Comparison of ENCODE assay signal across 17 cellular contexts in genomic region chr12:46259713-46260112, GRCh38. TPM values are rescaled to one million over a fixed set of nuclear protein-coding genes. Genes with fewer than 3 reads are reported as not detected.
A peak's percentile ranks its signal among the peaks of the same experiment; 100 is the strongest.
DNase-seq lines count a peak whose midpoint lies in the region; ATAC-seq and TF ChIP-seq lines count a peak whose summit lies in the region.
"Had no signal": no experiment of that assay in that cellular context is flagged by ENCODE, and none has a peak within 500 bp of the region (broad histone marks: within the 10 kb centered on the region; RNA-seq: fewer than 3 reads in every experiment).

No MANE protein-coding gene starts in this region.

- dilution Hi-C loops in mammary epithelial cell (cut with HindIII; ENCODE audit: low sequenced_read_pairs): no loop called here

- CTCF ChIA-PET in A673 (lab: Charles Lee): no interaction called here
- CTCF ChIA-PET in mammary epithelial cell (lab: Charles Lee; ENCODE audit: low non-redundant PET): no interaction called here
- CTCF ChIA-PET in HEK293T (lab: Yijun Ruan, JAX): no interaction called here

- H3K9me3 ChIP-seq in A673 (ENCODE audit: low read depth, low read length, poor library complexity, severe bottlenecking) (no peaks in the 10 kb centered on the region), HUES6 (ENCODE audit: control insufficient read depth, insufficient read depth, low read depth, low read length) (0 out of 2 replicates have a peak, but pooled peaks cover 2% of the 10 kb centered on the region), mammary epithelial cell (replicated peaks; ENCODE audit: insufficient read depth, low read length) (no peaks in the 10 kb centered on the region), parathyroid adenoma (ENCODE audit: control insufficient read depth, low read length) (no peaks in the 10 kb centered on the region)
- H3K9me3 ChIP-seq: colonic mucosa, spleen had no signal

- in situ Hi-C loops in mammary epithelial cell (cut with MboI; ENCODE audit: low sequenced_read_pairs in 2 of 2): loop anchor here in 1 of 2 donors (10.0 to 25.0 kb wide), 2 partner anchors 95 to 303 kb away; no protein-coding TSS in a partner anchor

- peaks cover 98% of the 10 kb centered on the region for H3K79me2 ChIP-seq in mammary epithelial cell (ENCODE audit: insufficient read depth, low read length)
- peaks cover 32% of the 10 kb centered on the region for H3K79me2 ChIP-seq in parathyroid adenoma

- POLR2A ChIA-PET in A673 (lab: Charles Lee; ENCODE audit: low non-redundant PET) (no interaction called here), HEK293T (lab: Yijun Ruan, JAX) (interaction anchor here (1.6 kb wide), 1 partner anchor 9 kb away, joined by 4 read pairs; the partner anchor contains the start of gene SLC38A1)

- H4K20me1 ChIP-seq in mammary epithelial cell (ENCODE audit: insufficient read depth, low read length): peaks cover 35% of the 10 kb centered on the region

- H3K27ac ChIP-seq in A673 (ENCODE audit: low read depth, low read length, poor library complexity, severe bottlenecking): peak overlapping the region; percentile 19
- H3K27ac ChIP-seq in HUES6 (ENCODE audit: low read depth, low read length): peak overlapping the region; percentile 46; the same call in 1 of the 2 replicates
- H3K27ac ChIP-seq in mammary epithelial cell (ENCODE audit: insufficient read depth, low read depth, low read length): peak overlapping the region; percentile 65
- peak overlapping the region; percentile 86 for H3K27ac ChIP-seq in parathyroid adenoma
- H3K27ac ChIP-seq: colonic mucosa, HL-60 had no signal

- H3K9ac ChIP-seq in HUES6 (ENCODE audit: low read length) (no peak overlapping the region), mammary epithelial cell (ENCODE audit: insufficient read depth, low read length) (no peak overlapping the region), parathyroid adenoma (no peak overlapping the region)

- H3K4me3 ChIP-seq in A673 (ENCODE audit: low read depth, low read length, poor library complexity, severe bottlenecking): no peak overlapping the region
- 0 out of 2 replicates have a peak overlapping the region, but pooled peaks have one; percentile 30 for H3K4me3 ChIP-seq in HUES6 (ENCODE audit: low read depth, low read length)
- no peak overlapping the region for H3K4me3 ChIP-seq in mammary epithelial cell (replicated peaks in 1 of 3; ENCODE audit: insufficient read depth in 1 of 3, low read depth in 2 of 3, low read length in 3 of 3)
- no peak overlapping the region for H3K4me3 ChIP-seq in parathyroid adenoma (ENCODE audit: low read depth, low read length)
- H3K4me3 ChIP-seq: colonic mucosa, spleen had no signal

- ATAC-seq in HG03469 (IDR thresholded peaks at IDR 0.05; ENCODE audit: unreplicated experiment): no peak
- ATAC-seq: activated CD4-positive, CD25-positive, alpha-beta regulatory T cell treated with anti-CD3 and anti-CD28 coated beads, Interleukin-2, amount 50 U/mL, for 24 hours; stimulated activated naive B cell treated with anti-CD40 and anti-IgM and Interleukin-4, amounts not matched to agents 10 μg/mL and 1 μg/mL and 100 μg/mL, for 72 hours had no signal

- WGBS in mammary epithelial cell (ENCODE audit: low coverage, missing lambda C conversion rate): 14% methylated on average over 1 of the region's 1 CpG

- no peak for DNase-seq in A673 (ENCODE audit: low spot score)
- DNase-seq in mammary epithelial cell: no peak
- no peak for DNase-seq in NCI-H146 (lab: John Stamatoyannopoulos, UW)
- no peak for DNase-seq in HEK293T (ENCODE audit: extremely low spot score)
- DNase-seq in OCI-M2 (lab: John Stamatoyannopoulos, UW; ENCODE audit: unreplicated experiment): no peak
- DNase-seq: activated gamma-delta T cell; anterior cingulate cortex; colonic mucosa; DMS 273 treated with DMSO at 0.1 percent for 48 hours; NCI-H2029; spleen; stimulated activated naive B cell treated with anti-CD40 and anti-IgM and Interleukin-4, amounts not matched to agents 10 μg/mL and 1 μg/mL and 100 μg/mL, for 72 hours had no signal

- H3K27me3 ChIP-seq in A673 (replicated peaks; ENCODE audit: insufficient read depth, low read depth, low read length, poor library complexity): no peaks in the 10 kb centered on the region
- H3K27me3 ChIP-seq in HUES6 (ENCODE audit: control insufficient read depth, insufficient read depth, low read length): no peaks in the 10 kb centered on the region
- H3K27me3 ChIP-seq in mammary epithelial cell (ENCODE audit: insufficient read depth, low read length): no peaks in the 10 kb centered on the region
- no peaks in the 10 kb centered on the region for H3K27me3 ChIP-seq in parathyroid adenoma (ENCODE audit: control insufficient read depth, insufficient read depth, low read length)
- H3K27me3 ChIP-seq: colonic mucosa, spleen had no signal

- BruUV-seq in A673 (replicated peaks; lab: Mats Ljungman, UMichigan) (no TSS peak), mammary epithelial cell (replicated peaks; lab: Mats Ljungman, UMichigan) (no TSS peak)

- H3K4me2 ChIP-seq in mammary epithelial cell (ENCODE audit: insufficient read depth, low read depth, low read length): peak overlapping the region; percentile 61
- H3K4me2 ChIP-seq in parathyroid adenoma (ENCODE audit: low read length): peak overlapping the region; percentile 61

- peaks cover 18% of the 10 kb centered on the region for H3K4me1 ChIP-seq in A673 (ENCODE audit: insufficient read depth, low read length, poor library complexity, severe bottlenecking)
- peaks cover 48% of the 10 kb centered on the region for H3K4me1 ChIP-seq in HUES6 (ENCODE audit: control insufficient read depth, insufficient read depth, low read length)
- peaks cover 53% of the 10 kb centered on the region for H3K4me1 ChIP-seq in mammary epithelial cell (ENCODE audit: insufficient read depth, low read length)
- peaks cover 43% of the 10 kb centered on the region for H3K4me1 ChIP-seq in parathyroid adenoma

- TF ChIP-seq CTCF in A673 (conservative IDR thresholded peaks at IDR 0.05; ENCODE audit: low read depth, low read length) (no peak), mammary epithelial cell (conservative IDR thresholded peaks at IDR 0.05 in 1 of 2, IDR thresholded peaks at IDR 0.05 in 1 of 2; ENCODE audit: extremely low read depth in 1 of 2, insufficient read depth in 1 of 2, low read depth in 1 of 2, low read length in 2 of 2) (no peak), parathyroid adenoma (IDR thresholded peaks at IDR 0.05) (no peak)

- H2AFZ ChIP-seq in mammary epithelial cell (ENCODE audit: low read depth, low read length) (no peak overlapping the region), parathyroid adenoma (no peak overlapping the region)

- H3K36me3 ChIP-seq in A673 (ENCODE audit: insufficient read depth, low read length, poor library complexity, severe bottlenecking) (peaks cover 2% of the 10 kb centered on the region), HUES6 (ENCODE audit: control insufficient read depth, insufficient read depth, low read length) (peaks cover 27% of the 10 kb centered on the region), mammary epithelial cell (ENCODE audit: insufficient read depth, low read length) (no peaks in the 10 kb centered on the region), parathyroid adenoma (ENCODE audit: control insufficient read depth, insufficient read depth, low read length) (no peaks in the 10 kb centered on the region)
- H3K36me3 ChIP-seq: colonic mucosa had no signal

- intact Hi-C loops in A673 (cut with micrococcal nuclease; ENCODE audit: unreplicated experiment): loop anchor here (10.0 kb wide), 1 partner anchor 105 kb away; no protein-coding TSS in a partner anchor
- intact Hi-C loops in mammary epithelial cell (cut with micrococcal nuclease): no loop called here

TF ChIP-seq in HEK293T, 16 proteins besides CTCF, POLR2A, EP300 and RAD21:
- no peak for TF ChIP-seq TARDBP (IDR thresholded peaks at IDR 0.05)
- no peak for TF ChIP-seq CTBP1 (IDR thresholded peaks at IDR 0.05; ENCODE audit: borderline replicate concordance)
- no peak for TF ChIP-seq SUZ12 (IDR thresholded peaks at IDR 0.05)
- TF ChIP-seq LEF1 (IDR thresholded peaks at IDR 0.05; ENCODE audit: borderline replicate concordance): no peak
- TF ChIP-seq PKNOX1 (IDR thresholded peaks at IDR 0.05): no peak
- TF ChIP-seq ARNT (IDR thresholded peaks at IDR 0.05): no peak
- no peak for TF ChIP-seq BHLHE40 (IDR thresholded peaks at IDR 0.05; ENCODE audit: borderline replicate concordance)
- no peak for TF ChIP-seq FOXA1 (IDR thresholded peaks at IDR 0.05)

RNA-seq across cellular contexts. Expression of gene SLC38A1, which starts 9.1 kb away (rescaled TPM):
- 78.9 and 88.9 TPM in 2 replicates for total RNA-seq in A673 (2021)
- 100 to 1,000 TPM; 208 to 360 TPM for total RNA-seq in mammary epithelial cell
- polyA plus RNA-seq in mammary epithelial cell: 106 TPM
- polyA minus RNA-seq in mammary epithelial cell: 301 TPM

Comparison
In these comparisons a context has a peak if more than half of its experiments do, and no peak if none do; other contexts are left out.
1. H3K27ac ChIP-seq: peak in every context shown above with its lines; median percentile 86 in parathyroid adenoma; 65 in mammary epithelial cell; 46 in HUES6; 19 in A673.